In the genomic region with DNA sequence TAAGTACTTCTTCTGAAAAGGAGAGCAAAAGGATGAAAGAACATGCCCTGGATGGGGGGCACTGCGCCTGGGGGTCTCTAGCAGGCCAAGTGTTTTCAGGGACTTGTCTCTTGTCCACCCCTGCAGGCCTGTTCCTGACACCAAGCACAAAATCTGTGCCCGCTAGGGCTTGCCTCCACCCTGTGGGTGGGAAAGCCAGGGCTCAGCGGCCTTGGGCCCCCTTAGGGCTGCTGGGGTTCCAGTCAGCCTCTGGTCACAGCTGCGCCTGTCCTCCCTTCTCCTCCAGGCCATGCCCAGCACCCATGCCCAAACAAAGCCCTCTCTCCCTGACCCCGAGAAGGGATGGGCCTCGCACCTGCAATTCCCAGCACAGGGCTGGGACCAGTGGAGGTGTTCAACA, we compare ENCODE assay signal across 15 cellular contexts.
DNase-seq lines count a peak whose midpoint lies in the region; ATAC-seq and TF ChIP-seq lines count a peak whose summit lies in the region.
"Had no signal": no experiment of that assay in that cellular context is flagged by ENCODE, and none has a peak within 500 bp of the region (broad histone marks: within the 10 kb centered on the region; RNA-seq: fewer than 3 reads in every experiment).

No MANE protein-coding gene starts in this region.

- H3K9ac ChIP-seq in neuronal stem cell (ENCODE audit: low read depth, low read length, poor library complexity): no peak overlapping the region

- H3K4me1 ChIP-seq in right atrium auricular region (no peaks in the 10 kb centered on the region), heart right ventricle (no peaks in the 10 kb centered on the region), neuronal stem cell (ENCODE audit: control insufficient read depth in 2 of 2, insufficient read depth in 1 of 2, low read depth in 1 of 2, low read length in 2 of 2) (no peaks in the 10 kb centered on the region)
- H3K4me1 ChIP-seq: BE2C had no signal

- no peaks in the 10 kb centered on the region for H3K9me3 ChIP-seq in right atrium auricular region
- H3K9me3 ChIP-seq in heart right ventricle: no peaks in the 10 kb centered on the region
- no peaks in the 10 kb centered on the region for H3K9me3 ChIP-seq in neuronal stem cell (replicated peaks in 1 of 2; ENCODE audit: control insufficient read depth in 2 of 2, insufficient read depth in 1 of 2, low read depth in 1 of 2, low read length in 2 of 2)
- H3K9me3 ChIP-seq: BE2C had no signal

- no peak overlapping the region for H3K4ac ChIP-seq in neuronal stem cell (ENCODE audit: low read length)

- H3K4me3 ChIP-seq in right atrium auricular region (no peak overlapping the region), heart right ventricle (no peak overlapping the region), H7 (ENCODE audit: insufficient read depth, low read depth, low read length) (no peak overlapping the region), neuronal stem cell (ENCODE audit: low read length in 2 of 2) (no peak overlapping the region)

- H3K4me2 ChIP-seq in neuronal stem cell (ENCODE audit: insufficient read depth, low read length, poor library complexity, severe bottlenecking): no peak overlapping the region

- H2BK12ac ChIP-seq in neuronal stem cell (ENCODE audit: low read length): no peak overlapping the region

- TF ChIP-seq CTCF in right atrium auricular region (IDR thresholded peaks at IDR 0.05) (no peak), heart right ventricle (IDR thresholded peaks at IDR 0.05) (no peak)

- no peak overlapping the region for H2BK120ac ChIP-seq in neuronal stem cell (ENCODE audit: low read depth, low read length)

- peak overlapping the region; percentile 17 for H2AK5ac ChIP-seq in neuronal stem cell (ENCODE audit: low read depth, low read length)

- H3K79me1 ChIP-seq in neuronal stem cell (ENCODE audit: low read depth, low read length): no peaks in the 10 kb centered on the region

- no peak overlapping the region for H4K8ac ChIP-seq in neuronal stem cell (ENCODE audit: low read depth, low read length)

- peak overlapping the region; percentile 25 for H3K14ac ChIP-seq in neuronal stem cell (ENCODE audit: low read length)

- H3K23ac ChIP-seq in neuronal stem cell (ENCODE audit: low read depth, low read length, poor library complexity): no peak overlapping the region

- no peak overlapping the region for H4K91ac ChIP-seq in neuronal stem cell (ENCODE audit: low read depth, low read length, poor library complexity)

- peak overlapping the region; percentile 20 for H2BK15ac ChIP-seq in neuronal stem cell (ENCODE audit: low read length)

- intact Hi-C loops in heart right ventricle (cut with DNase I): no loop called here

- WGBS in heart right ventricle, 2 donors: 91% methylated on average over 6 of the region's 6 CpGs
- no CpG with 5 or more reads among the region's 6 CpGs for WGBS in neuronal stem cell (ENCODE audit: extremely low coverage in 2 of 2, insufficient read length in 2 of 2, insufficient replicate concordance in 1 of 2), 2 donors

- ATAC-seq in heart right ventricle: no peak

- no peak overlapping the region for H2BK5ac ChIP-seq in neuronal stem cell (ENCODE audit: low read length)

- no peaks in the 10 kb centered on the region for H3K36me3 ChIP-seq in right atrium auricular region
- H3K36me3 ChIP-seq in heart right ventricle: no peaks in the 10 kb centered on the region
- H3K36me3 ChIP-seq in H7 (replicated peaks; ENCODE audit: control insufficient read depth, insufficient read depth, low read length): no peaks in the 10 kb centered on the region
- no peaks in the 10 kb centered on the region for H3K36me3 ChIP-seq in neuronal stem cell (replicated peaks in 1 of 2; ENCODE audit: control insufficient read depth in 2 of 2, insufficient read depth in 2 of 2, low read length in 2 of 2)
- H3K36me3 ChIP-seq: BE2C had no signal

- H3K27ac ChIP-seq in right atrium auricular region: no peak overlapping the region
- no peak overlapping the region for H3K27ac ChIP-seq in heart right ventricle
- H3K27ac ChIP-seq in neuronal stem cell (replicated peaks; ENCODE audit: low read length): no peak overlapping the region
- H3K27ac ChIP-seq in caudate nucleus (ENCODE audit: low read depth, low read length): no peak overlapping the region

- H3K18ac ChIP-seq in neuronal stem cell (ENCODE audit: low read length): peak overlapping the region; percentile 23

- no peak overlapping the region for H2AFZ ChIP-seq in neuronal stem cell (ENCODE audit: low read length)

- H3K27me3 ChIP-seq in right atrium auricular region (no peaks in the 10 kb centered on the region), heart right ventricle (no peaks in the 10 kb centered on the region), H7 (ENCODE audit: control insufficient read depth, insufficient read depth, low read length) (no peaks in the 10 kb centered on the region), neuronal stem cell (ENCODE audit: control insufficient read depth in 3 of 3, insufficient read depth in 3 of 3, low read depth in 1 of 3, low read length in 3 of 3) (no peaks in the 10 kb centered on the region)
- H3K27me3 ChIP-seq: BE2C had no signal

- DNase-seq in right atrium auricular region (ENCODE audit: low spot score): peak; percentile 49
- no peak for DNase-seq in heart right ventricle
- DNase-seq in H7: peak; percentile 24
- no peak for DNase-seq in neuronal stem cell (ENCODE audit: low spot score)
- DNase-seq in NCI-H2227 (lab: John Stamatoyannopoulos, UW; ENCODE audit: unreplicated experiment): no peak
- no peak for DNase-seq in NCI-H146 (lab: John Stamatoyannopoulos, UW)
- DNase-seq in T-helper 2 cell: no peak
- DNase-seq in caudate nucleus (lab: John Stamatoyannopoulos, UW): no peak
- DNase-seq: BE2C; C1 segment of cervical spinal cord; CD4-positive, CD25-positive, alpha-beta regulatory T cell; CD8-positive, alpha-beta memory T cell; COR-L47; GOT3; H9 had no signal

Comparison
In these comparisons a context has a peak if more than half of its experiments do, and no peak if none do; other contexts are left out.
1. DNase-seq: peak in right atrium auricular region (single experiment) and H7 (single experiment); none in heart right ventricle (0 of 2), neuronal stem cell (single experiment), NCI-H2227 (single experiment), NCI-H146 (single experiment), T-helper 2 cell (0 of 5) and caudate nucleus (0 of 61).